In genomic region chr1:236165238-236165981, GRCh38 we compare ENCODE assay signal across 32 cellular contexts.
"Had no signal": no experiment of that assay in that cellular context is flagged by ENCODE, and none has a peak within 500 bp of the region (broad histone marks: within the 10 kb centered on the region; RNA-seq: fewer than 3 reads in every experiment).

No MANE protein-coding gene starts in this region.

- H3K27me3 Mint-ChIP-seq: activated naive CD8-positive, alpha-beta T cell treated with anti-CD3 and anti-CD28 coated beads for 36 hours; brain; progenitor cell of endocrine pancreas had no signal

- H3K27ac ChIP-seq: ascending aorta, cardiac muscle cell, coronary artery, neutrophil, ovary, sigmoid colon, thoracic aorta, uterus, VCaP had no signal

- H3K36me3 ChIP-seq: ascending aorta, cardiac muscle cell, neutrophil, ovary, thoracic aorta, uterus had no signal

- H3K4me3 ChIP-seq: ascending aorta, cardiac muscle cell, coronary artery, ovary, sigmoid colon, thoracic aorta, uterus had no signal

- H3K9ac ChIP-seq: SK-N-SH had no signal

- ATAC-seq: activated CD4-positive, CD25-positive, alpha-beta regulatory T cell treated with anti-CD3 and anti-CD28 coated beads, Interleukin-2, amount 50 U/mL, for 24 hours; left colon had no signal

- H3K9me3 ChIP-seq: neutrophil had no signal

- H3K4me1 Mint-ChIP-seq: brain, mesothelial cell of epicardium had no signal

- DNase-seq: activated CD4-positive, alpha-beta T cell treated with anti-CD3 and anti-CD28 coated beads, Interleukin-2, amount 50 U/mL, for 1 hour; activated effector memory CD4-positive, alpha-beta T cell treated with anti-CD3 and anti-CD28 coated beads, Interleukin-2, amount 50 U/mL, for 16 hours; activated naive CD4-positive, alpha-beta T cell treated with anti-CD3 and anti-CD28 coated beads for 36 hours; activated naive CD8-positive, alpha-beta T cell treated with anti-CD3 and anti-CD28 coated beads for 36 hours; foreskin fibroblast; hippocampal formation; kidney; left colon; mammary epithelial cell; naive B cell; nephron progenitor cell; ovary; sigmoid colon; SK-N-SH; small intestine; stimulated activated CD4-positive, alpha-beta T cell treated with anti-CD3 and anti-CD28 coated beads, Interleukin-2, amount 100 ng/mL, for 24 hours; stimulated activated naive CD4-positive, alpha-beta T cell treated with Interleukin-2 at 50 U/mL for 16 hours; SW 1271; T-helper 9 cell; trophoblast cell; uterus had no signal

- H3K4me2 ChIP-seq: SK-N-SH had no signal

- H3K4me1 ChIP-seq: ascending aorta, sigmoid colon, uterus had no signal

- H3K4me3 Mint-ChIP-seq: activated naive CD4-positive, alpha-beta T cell treated with anti-CD3 and anti-CD28 coated beads for 36 hours; activated naive CD8-positive, alpha-beta T cell treated with anti-CD3 and anti-CD28 coated beads for 36 hours; brain; mesothelial cell of epicardium; naive B cell; nephron progenitor cell; T-helper 1 cell treated with Interleukin-12 subunit alpha and Interleukin-12 subunit beta and Interleukin-4 antibody, amounts not matched to agents 30 μg/mL and 1 μg/mL, for 36 hours had no signal

- H3K27ac Mint-ChIP-seq: activated naive CD4-positive, alpha-beta T cell treated with anti-CD3 and anti-CD28 coated beads for 36 hours; activated naive CD8-positive, alpha-beta T cell treated with anti-CD3 and anti-CD28 coated beads for 36 hours; brain; mesothelial cell of epicardium; naive B cell; nephron progenitor cell; progenitor cell of endocrine pancreas; T-helper 1 cell treated with Interleukin-12 subunit alpha and Interleukin-12 subunit beta and Interleukin-4 antibody, amounts not matched to agents 30 μg/mL and 1 μg/mL, for 36 hours had no signal

- H3K27me3 ChIP-seq: ascending aorta, cardiac muscle cell, neutrophil, ovary, sigmoid colon, uterus had no signal
